ENCODE assay signal across 28 cellular contexts in the genomic region with DNA sequence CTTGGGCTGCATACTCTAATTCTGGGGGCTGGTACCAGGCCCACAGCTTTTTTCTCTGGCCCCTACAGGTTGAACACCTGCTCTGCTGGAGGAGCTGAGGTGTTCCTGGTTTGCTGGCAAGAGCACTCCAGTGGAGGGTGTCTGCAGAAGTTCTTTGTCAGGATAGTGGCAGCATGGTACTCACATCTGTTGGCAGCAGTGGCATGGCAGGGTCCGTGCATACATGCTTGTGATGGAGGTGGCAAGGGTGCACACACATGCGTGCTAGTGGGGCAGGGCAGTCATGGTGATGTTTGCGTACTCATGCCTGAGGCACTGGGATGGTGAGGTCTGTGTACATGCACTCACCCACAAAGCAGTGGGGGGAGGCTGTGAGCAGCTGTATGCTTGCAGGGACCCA.
"Had no signal": no experiment of that assay in that cellular context is flagged by ENCODE, and none has a peak within 500 bp of the region (broad histone marks: within the 10 kb centered on the region; RNA-seq: fewer than 3 reads in every experiment).

No MANE protein-coding gene starts in this region.

- H3K4me3 ChIP-seq: pancreas, psoas muscle, right lobe of liver, sigmoid colon, spleen, stomach, thoracic aorta, thyroid gland, tibial nerve, upper lobe of left lung, vagina had no signal

- H3K27me3 ChIP-seq: neutrophil, pancreas, right lobe of liver, sigmoid colon, stomach, thyroid gland, tibial nerve, upper lobe of left lung, vagina had no signal

- H3K4me1 ChIP-seq: pancreas, psoas muscle, right lobe of liver, sigmoid colon, spleen, stomach, thyroid gland, tibial nerve, upper lobe of left lung, vagina had no signal

- H3K27ac ChIP-seq: neutrophil, pancreas, psoas muscle, right lobe of liver, sigmoid colon, spleen, stomach, thoracic aorta, thyroid gland, tibial nerve, upper lobe of left lung, vagina had no signal

- H3K27ac Mint-ChIP-seq: naive thymus-derived CD8-positive, alpha-beta T cell; natural killer cell treated with Interleukin-12 subunit alpha and Interleukin-12 subunit beta and Interleukin-15 and Interleukin-18, amount 100 ng/mL, for 72 hours; nephron progenitor cell; progenitor cell of endocrine pancreas; stimulated activated naive B cell treated with anti-CD40 and anti-IgM and Interleukin-4, amounts not matched to agents 10 μg/mL and 1 μg/mL and 100 μg/mL, for 72 hours; stimulated activated naive CD8-positive, alpha-beta T cell treated with anti-CD3 and anti-CD28 coated beads, Interleukin-15, Interleukin-2, amounts not matched to agents 100 ng/mL and 50 ng/mL, for 24 hours had no signal

- H3K36me3 ChIP-seq: neutrophil, pancreas, right lobe of liver, sigmoid colon, spleen, stomach, thoracic aorta, thyroid gland, tibial nerve, upper lobe of left lung, vagina had no signal

- H3K4me1 Mint-ChIP-seq: nephron progenitor cell, neural crest cell had no signal

- H3K9me3 ChIP-seq: neutrophil, pancreas, right lobe of liver, sigmoid colon, thoracic aorta, thyroid gland, upper lobe of left lung, vagina had no signal

- DNase-seq: nephron progenitor cell; nucleus accumbens; psoas muscle; right cardiac atrium; right lobe of liver; sigmoid colon; small intestine; spleen; stimulated activated CD4-positive, alpha-beta T cell treated with anti-CD3 and anti-CD28 coated beads, Interleukin-12 subunit alpha, Interleukin-12 subunit beta, amount 100 ng/mL, for 4 hours; stimulated activated CD4-positive, alpha-beta T cell treated with anti-CD3 and anti-CD28 coated beads, Interleukin-1b, Interleukin-23, amount 100 ng/mL, for 48 hours; stimulated activated CD4-positive, alpha-beta T cell treated with anti-CD3 and anti-CD28 coated beads, Interleukin-4, amount 100 ng/mL, for 1 hour; stimulated activated CD4-positive, alpha-beta T cell treated with anti-CD3 and anti-CD28 coated beads, Interleukin-4, amount 100 ng/mL, for 4 hours; stimulated activated CD8-positive, alpha-beta memory T cell treated with anti-CD3 and anti-CD28 coated beads, Interleukin-4, amount 100 ng/mL, for 48 hours; stimulated activated naive B cell treated with anti-CD40 and anti-IgM and Interleukin-4, amounts not matched to agents 10 μg/mL and 1 μg/mL and 100 μg/mL, for 72 hours; stimulated activated naive CD4-positive, alpha-beta T cell treated with Interleukin-2 at 50 U/mL for 16 hours; stomach; thyroid gland; upper lobe of left lung had no signal

- H3K4me3 Mint-ChIP-seq: naive thymus-derived CD8-positive, alpha-beta T cell; natural killer cell treated with Interleukin-12 subunit alpha and Interleukin-12 subunit beta and Interleukin-15 and Interleukin-18, amount 100 ng/mL, for 72 hours; nephron progenitor cell; neural crest cell; stimulated activated naive B cell treated with anti-CD40 and anti-IgM and Interleukin-4, amounts not matched to agents 10 μg/mL and 1 μg/mL and 100 μg/mL, for 72 hours; stimulated activated naive CD8-positive, alpha-beta T cell treated with anti-CD3 and anti-CD28 coated beads, Interleukin-15, Interleukin-2, amounts not matched to agents 100 ng/mL and 50 ng/mL, for 24 hours had no signal

- H3K27me3 Mint-ChIP-seq: naive thymus-derived CD8-positive, alpha-beta T cell; progenitor cell of endocrine pancreas; stimulated activated naive CD8-positive, alpha-beta T cell treated with anti-CD3 and anti-CD28 coated beads, Interleukin-15, Interleukin-2, amounts not matched to agents 100 ng/mL and 50 ng/mL, for 24 hours had no signal

- H3K9me3 Mint-ChIP-seq: natural killer cell treated with Interleukin-12 subunit alpha and Interleukin-12 subunit beta and Interleukin-15 and Interleukin-18, amount 100 ng/mL, for 72 hours had no signal
